Comparison of ENCODE assay signal across 25 cellular contexts in genomic region chr3:197514786-197515090, GRCh38. TPM values are rescaled to one million over a fixed set of nuclear protein-coding genes. Genes with fewer than 3 reads are reported as not detected.
A peak's percentile ranks its signal among the peaks of the same experiment; 100 is the strongest.
DNase-seq lines count a peak whose midpoint lies in the region; ATAC-seq and TF ChIP-seq lines count a peak whose summit lies in the region.
"Had no signal": no experiment of that assay in that cellular context is flagged by ENCODE, and none has a peak within 500 bp of the region (broad histone marks: within the 10 kb centered on the region; RNA-seq: fewer than 3 reads in every experiment).

No MANE protein-coding gene starts in this region.

- TF ChIP-seq POLR2A in IMR-90 (IDR thresholded peaks at IDR 0.05; ENCODE audit: low read depth, low read length) = no peak

- H4K20me1 ChIP-seq in BLaER1 (no peaks in the 10 kb centered on the region), IMR-90 (ENCODE audit: insufficient read depth, low read length) (no peaks in the 10 kb centered on the region)

- dilution Hi-C loops in IMR-90 (cut with HindIII; ENCODE audit: low sequenced_read_pairs, unreplicated experiment) = no loop called here

- no peak overlapping the region for H3K56ac ChIP-seq in IMR-90 (ENCODE audit: extremely low read depth, insufficient read depth, low read length)

- no peak overlapping the region for H2BK20ac ChIP-seq in IMR-90 (ENCODE audit: low read depth, low read length)

- DNase-seq in IMR-90 = no peak
- DNase-seq in activated naive CD8-positive, alpha-beta T cell treated with anti-CD3 and anti-CD28 coated beads, Interleukin-2, amount 50 U/mL, for 24 hours = no peak
- DNase-seq in nephron progenitor cell = no peak
- no peak for DNase-seq in right atrium auricular region (ENCODE audit: low spot score)
- DNase-seq in T-helper 9 cell = no peak
- DNase-seq in effector CD4-positive, alpha-beta T cell = no peak
- DNase-seq: activated CD4-positive, alpha-beta T cell treated with anti-CD3 and anti-CD28 coated beads, Interleukin-2, amount 10 ng/mL, durations not matched to agents 24 days and 14 days; adrenal gland; brain microvascular endothelial cell; CD8-positive, alpha-beta memory T cell; foreskin fibroblast; immature natural killer cell; left ventricle myocardium inferior; NCI-H1105 treated with DMSO at 0.1 percent for 48 hours; NCI-H2081; NCI-H446; NCI-H82; PC-3; SIG-M5; upper lobe of left lung had no signal

- no peaks in the 10 kb centered on the region for H3K9me3 ChIP-seq in BLaER1
- H3K9me3 ChIP-seq in IMR-90 (ENCODE audit: control insufficient read depth, insufficient read depth, low read length) = no peaks in the 10 kb centered on the region
- no peaks in the 10 kb centered on the region for H3K9me3 ChIP-seq in right atrium auricular region
- H3K9me3 ChIP-seq: adrenal gland, left ventricle myocardium inferior, upper lobe of left lung had no signal

- H3K27ac ChIP-seq in BLaER1 (peak overlapping the region; percentile 76), IMR-90 (ENCODE audit: insufficient read depth, low read length) (no peak overlapping the region), right atrium auricular region (no peak overlapping the region)
- H3K27ac ChIP-seq: adrenal gland, brain microvascular endothelial cell, hepatocyte, left ventricle myocardium inferior, upper lobe of left lung had no signal

- no peak overlapping the region for H3K4me3 ChIP-seq in BLaER1
- no peak overlapping the region for H3K4me3 ChIP-seq in IMR-90 (ENCODE audit: insufficient read depth, low read depth, low read length)
- H3K4me3 ChIP-seq in right atrium auricular region = no peak overlapping the region
- H3K4me3 ChIP-seq: adrenal gland, hepatocyte, left ventricle myocardium inferior, upper lobe of left lung had no signal

- TF ChIP-seq RAD21 in IMR-90 (IDR thresholded peaks at IDR 0.05; ENCODE audit: low read length) = no peak

- H3K23ac ChIP-seq in IMR-90 (ENCODE audit: low read depth, low read length) = no peak overlapping the region

- H3K27me3 ChIP-seq in BLaER1 = no peaks in the 10 kb centered on the region
- H3K27me3 ChIP-seq in IMR-90 (ENCODE audit: control insufficient read depth, insufficient read depth, low read length) = no peaks in the 10 kb centered on the region
- no peaks in the 10 kb centered on the region for H3K27me3 ChIP-seq in right atrium auricular region
- H3K27me3 ChIP-seq: adrenal gland, brain microvascular endothelial cell, hepatocyte, upper lobe of left lung had no signal

- H3K36me3 ChIP-seq in BLaER1 (peaks cover 38% of the 10 kb centered on the region), IMR-90 (ENCODE audit: control insufficient read depth, insufficient read depth, low read length) (no peaks in the 10 kb centered on the region; the same call in 1 of the 2 replicates), right atrium auricular region (no peaks in the 10 kb centered on the region)
- H3K36me3 ChIP-seq: adrenal gland, brain microvascular endothelial cell, left ventricle myocardium inferior had no signal

- H3K4me1 ChIP-seq in BLaER1 (peaks cover 38% of the 10 kb centered on the region), IMR-90 (ENCODE audit: control insufficient read depth, insufficient read depth, low read length) (peaks cover 9% of the 10 kb centered on the region), right atrium auricular region (no peaks in the 10 kb centered on the region)

- H4K5ac ChIP-seq in IMR-90 (ENCODE audit: low read depth, low read length) = no peak overlapping the region

- no peaks in the 10 kb centered on the region for H3K27me3 Mint-ChIP-seq in activated naive CD8-positive, alpha-beta T cell treated with anti-CD3 and anti-CD28 coated beads, Interleukin-2, amount 50 U/mL, for 24 hours
- peaks cover 4% of the 10 kb centered on the region for H3K27me3 Mint-ChIP-seq in nephron progenitor cell (ENCODE audit: low read depth, poor library complexity)
- H3K27me3 Mint-ChIP-seq: activated CD4-positive, alpha-beta T cell treated with anti-CD3 and anti-CD28 coated beads, Interleukin-2, amount 10 ng/mL, durations not matched to agents 24 days and 14 days; CD8-positive, alpha-beta memory T cell had no signal

- H2BK120ac ChIP-seq in IMR-90 (ENCODE audit: low read depth, low read length) = no peak overlapping the region

- H3K36me3 Mint-ChIP-seq in activated naive CD8-positive, alpha-beta T cell treated with anti-CD3 and anti-CD28 coated beads, Interleukin-2, amount 50 U/mL, for 24 hours (ENCODE audit: low read depth) = peaks cover 32% of the 10 kb centered on the region
- H3K36me3 Mint-ChIP-seq in nephron progenitor cell (ENCODE audit: low read depth) = peaks cover 9% of the 10 kb centered on the region

- intact Hi-C loops in IMR-90 (cut with micrococcal nuclease) = loop anchor here (10.0 kb wide), 1 partner anchor 510 kb away; no protein-coding TSS in a partner anchor

- BruUV-seq in IMR-90 (replicated peaks; lab: Mats Ljungman, UMichigan) = no TSS peak

- peaks cover 4% of the 10 kb centered on the region for H3K9me3 Mint-ChIP-seq in activated naive CD8-positive, alpha-beta T cell treated with anti-CD3 and anti-CD28 coated beads, Interleukin-2, amount 50 U/mL, for 24 hours
- no peaks in the 10 kb centered on the region for H3K9me3 Mint-ChIP-seq in nephron progenitor cell
- H3K9me3 Mint-ChIP-seq: activated CD4-positive, alpha-beta T cell treated with anti-CD3 and anti-CD28 coated beads, Interleukin-2, amount 10 ng/mL, durations not matched to agents 24 days and 14 days; nephron had no signal

- no CpG with 5 or more reads among the region's 6 CpGs for WGBS in IMR-90 (ENCODE audit: extremely low coverage in 2 of 2, insufficient read length in 1 of 2), 2 experiments

- ATAC-seq in IMR-90 (ENCODE audit: low read depth) = no peak
- ATAC-seq in activated naive CD8-positive, alpha-beta T cell treated with anti-CD3 and anti-CD28 coated beads, Interleukin-2, amount 50 U/mL, for 24 hours = no peak
- no peak for ATAC-seq in HG03521 (IDR thresholded peaks at IDR 0.05; ENCODE audit: unreplicated experiment)
- ATAC-seq: PC-3, sciatic nerve had no signal

- H4K8ac ChIP-seq in IMR-90 (ENCODE audit: low read depth in 2 of 2, low read length in 2 of 2) = no peak overlapping the region

- no peak overlapping the region for H3K18ac ChIP-seq in IMR-90 (ENCODE audit: low read depth, low read length)

- TF ChIP-seq CTCF in IMR-90 (conservative IDR thresholded peaks at IDR 0.05; ENCODE audit: low read depth, low read length) (no peak), nephron progenitor cell (IDR thresholded peaks at IDR 0.05) (no peak), right atrium auricular region (IDR thresholded peaks at IDR 0.05) (no peak)

- H3K79me1 ChIP-seq in IMR-90 (ENCODE audit: low read depth in 1 of 2, low read length in 2 of 2) = no peaks in the 10 kb centered on the region

- in situ Hi-C loops in IMR-90 (cut with MboI; ENCODE audit: low sequenced_read_pairs) = loop anchor here (10.0 kb wide), 1 partner anchor 260 kb away; no protein-coding TSS in a partner anchor

- POLR2A ChIA-PET in IMR-90 (lab: Charles Lee; ENCODE audit: unreplicated experiment) = interaction anchor here (1.0 kb wide), 1 partner anchor 81 kb away, joined by 3 read pairs; no protein-coding TSS in a partner anchor

- no peak overlapping the region for H3K4me3 Mint-ChIP-seq in activated naive CD8-positive, alpha-beta T cell treated with anti-CD3 and anti-CD28 coated beads, Interleukin-2, amount 50 U/mL, for 24 hours
- no peak overlapping the region for H3K4me3 Mint-ChIP-seq in nephron progenitor cell
- H3K4me3 Mint-ChIP-seq: activated CD4-positive, alpha-beta T cell treated with anti-CD3 and anti-CD28 coated beads, Interleukin-2, amount 10 ng/mL, durations not matched to agents 24 days and 14 days; CD8-positive, alpha-beta memory T cell; immature natural killer cell; nephron had no signal

- H4K91ac ChIP-seq in IMR-90 (ENCODE audit: insufficient read depth, low read depth, low read length) = no peak overlapping the region

- peaks cover 11% of the 10 kb centered on the region; the same call in 1 of the 2 replicates for H3K9me1 ChIP-seq in IMR-90 (ENCODE audit: insufficient read depth, low read length)

- H3K14ac ChIP-seq in IMR-90 (replicated peaks; ENCODE audit: low read depth, low read length) = no peak overlapping the region

- peak overlapping the region; percentile 26 for H3K27ac Mint-ChIP-seq in activated naive CD8-positive, alpha-beta T cell treated with anti-CD3 and anti-CD28 coated beads, Interleukin-2, amount 50 U/mL, for 24 hours
- H3K27ac Mint-ChIP-seq in nephron progenitor cell = peak overlapping the region; percentile 81

- CTCF ChIA-PET in IMR-90 (lab: Yijun Ruan, JAX) = no interaction called here

- H3K9ac ChIP-seq in BLaER1 (no peak overlapping the region), IMR-90 (ENCODE audit: low read depth, low read length) (no peak overlapping the region)

- peak overlapping the region; percentile 8 for H2AFZ ChIP-seq in IMR-90 (replicated peaks; ENCODE audit: low read length, poor library complexity)
- H2AFZ ChIP-seq: hepatocyte had no signal

- H2BK15ac ChIP-seq in IMR-90 (ENCODE audit: low read depth, low read length) = no peak overlapping the region

- H3K4me1 Mint-ChIP-seq in activated naive CD8-positive, alpha-beta T cell treated with anti-CD3 and anti-CD28 coated beads, Interleukin-2, amount 50 U/mL, for 24 hours = peaks cover 18% of the 10 kb centered on the region
- peaks cover 38% of the 10 kb centered on the region for H3K4me1 Mint-ChIP-seq in nephron progenitor cell

- H3K4ac ChIP-seq in IMR-90 (ENCODE audit: low read depth, low read length) = no peak overlapping the region

- no peak overlapping the region for H2BK5ac ChIP-seq in IMR-90 (ENCODE audit: low read depth, low read length, poor library complexity, severe bottlenecking)

- peak overlapping the region; percentile 46 for H2AK5ac ChIP-seq in IMR-90 (ENCODE audit: low read depth, low read length)

- H2AK9ac ChIP-seq in IMR-90 (replicated peaks; ENCODE audit: low read depth, low read length, poor library complexity) = no peak overlapping the region

- H3K4me2 ChIP-seq in BLaER1 (no peak overlapping the region), IMR-90 (ENCODE audit: low read depth, low read length) (no peak overlapping the region)
- H3K4me2 ChIP-seq: hepatocyte had no signal

TF ChIP-seq in IMR-90, 13 proteins besides CTCF, POLR2A, EP300 and RAD21 (continues in another document):
- TF ChIP-seq ELK1 (IDR thresholded peaks at IDR 0.05; ENCODE audit: borderline replicate concordance, low read depth, low read length) = no peak

RNA-seq across cellular contexts. Expression of gene BDH1, which starts 41.0 kb away (rescaled TPM):
- total RNA-seq in IMR-90 (2012; rRNA removed) = 2.7 and 3.1 TPM in 2 replicates
- 4.0 and 4.4 TPM in 2 replicates for polyA plus RNA-seq in IMR-90 (2012; rRNA removed)
- 0.74 and 2.6 TPM in 2 replicates for polyA plus RNA-seq in IMR-90 (2012; cell fraction: cytosol; rRNA removed)
- 9.9 and 10.1 TPM in 2 replicates for polyA plus RNA-seq in IMR-90 (2012; cell fraction: nucleus; rRNA removed; ENCODE audit: low replicate concordance)
- 10 to 100 TPM in 1 of 2 donors, 1 to 10 TPM in 1; 4.0 to 48.3 TPM for total RNA-seq in right atrium auricular region
